In genomic region chr7:6530626-6531491, GRCh38 we compare ENCODE assay signal across 8 cellular contexts. TPM values are rescaled to one million over a fixed set of nuclear protein-coding genes. Genes with fewer than 3 reads are reported as not detected.
DNase-seq lines count a peak whose midpoint lies in the region; ATAC-seq and TF ChIP-seq lines count a peak whose summit lies in the region.

No MANE protein-coding gene starts in this region.

- H3K23ac ChIP-seq in H9 (ENCODE audit: insufficient read length, low read depth, low read length), result no peak overlapping the region

- H3K79me2 ChIP-seq in H9 (ENCODE audit: insufficient read depth, low read length) (no peaks in the 10 kb centered on the region), osteoblast (ENCODE audit: insufficient read depth, low read length) (no peaks in the 10 kb centered on the region)

- H4K5ac ChIP-seq in H9 (ENCODE audit: insufficient read length, low read depth, low read length), result no peak overlapping the region

- H2BK12ac ChIP-seq in H9 (ENCODE audit: insufficient read length, low read depth, low read length), result no peak overlapping the region

- H3K23me2 ChIP-seq in H9 (ENCODE audit: insufficient read length, low read depth, low read length, poor library complexity, severe bottlenecking), result peaks cover 16% of the 10 kb centered on the region

- no peak overlapping the region for H4K91ac ChIP-seq in H9 (ENCODE audit: insufficient read length, low read depth, low read length)

- no peak overlapping the region for H3K18ac ChIP-seq in H9 (ENCODE audit: insufficient read length, low read depth, low read length)

- no peak overlapping the region for H4K8ac ChIP-seq in H9 (replicated peaks; ENCODE audit: insufficient read length, low read depth, low read length)

- H2AK5ac ChIP-seq in H9 (ENCODE audit: insufficient read length, low read length), result no peak overlapping the region

- H3K27me3 Mint-ChIP-seq in H9 (ENCODE audit: low read depth), result peaks cover 92% of the 10 kb centered on the region
- H3K27me3 Mint-ChIP-seq in dendritic cell treated with granulocyte-macrophage colony-stimulating factor and Interleukin-4, amounts not matched to agents 40 ng/mL and 50 ng/mL, for 4 days, result peaks cover 87% of the 10 kb centered on the region

- DNase-seq in H9, result peak; percentile 76
- DNase-seq in osteoblast (ENCODE audit: insufficient read length, low spot score, missing footprints), result peak; percentile 73
- no peak for DNase-seq in vagina (ENCODE audit: extremely low spot score in 2 of 2)
- DNase-seq in kidney glomerular epithelial cell (lab: John Stamatoyannopoulos, UW), result no peak

- H3K4me2 ChIP-seq in BLaER1 (peak overlapping the region; percentile 98), H9 (ENCODE audit: insufficient read depth, insufficient read length, low read length) (peak overlapping the region; percentile 56), osteoblast (ENCODE audit: insufficient read depth, low read length) (peak overlapping the region; percentile 28)

- H3K14ac ChIP-seq in H9 (ENCODE audit: insufficient read depth, low read length), result no peak overlapping the region

- H2BK20ac ChIP-seq in H9 (ENCODE audit: low read depth, low read length, poor library complexity, severe bottlenecking), result no peak overlapping the region

- no peaks in the 10 kb centered on the region for H3K36me3 Mint-ChIP-seq in H9 (ENCODE audit: insufficient read depth in 1 of 3, low read depth in 3 of 3)
- no peaks in the 10 kb centered on the region for H3K36me3 Mint-ChIP-seq in dendritic cell treated with granulocyte-macrophage colony-stimulating factor and Interleukin-4, amounts not matched to agents 40 ng/mL and 50 ng/mL, for 4 days (ENCODE audit: low read depth)

- H3T11ph ChIP-seq in H9 (ENCODE audit: low read length), result no peak overlapping the region

- TF ChIP-seq CTCF in H9 (conservative IDR thresholded peaks at IDR 0.05) (no peak), osteoblast (IDR thresholded peaks at IDR 0.05; ENCODE audit: extremely low read depth, low read depth, low read length) (no peak), vagina (IDR thresholded peaks at IDR 0.05) (no peak)

- whole genome bisulfite sequencing in H9 (ENCODE audit: extremely low coverage, insufficient read length, low lambda C conversion rate), result no CpG with 5 or more reads among the region's 74 CpGs

- H3K9me3 ChIP-seq in BLaER1, result no peaks in the 10 kb centered on the region
- H3K9me3 ChIP-seq in H9 (ENCODE audit: control insufficient read depth, low read depth, low read length), result no peaks in the 10 kb centered on the region
- no peaks in the 10 kb centered on the region for H3K9me3 ChIP-seq in osteoblast (ENCODE audit: low read depth, low read length)
- no peaks in the 10 kb centered on the region for H3K9me3 ChIP-seq in vagina

- H2BK120ac ChIP-seq in H9 (ENCODE audit: low read depth, low read length, poor library complexity, severe bottlenecking), result no peak overlapping the region

- peak overlapping the region; percentile 75 to 90 for H3K4me3 Mint-ChIP-seq in H9
- H3K4me3 Mint-ChIP-seq in dendritic cell treated with granulocyte-macrophage colony-stimulating factor and Interleukin-4, amounts not matched to agents 40 ng/mL and 50 ng/mL, for 4 days, result peak overlapping the region; percentile 44

- no peak overlapping the region for H3K27ac Mint-ChIP-seq in H9
- no peak overlapping the region for H3K27ac Mint-ChIP-seq in dendritic cell treated with granulocyte-macrophage colony-stimulating factor and Interleukin-4, amounts not matched to agents 40 ng/mL and 50 ng/mL, for 4 days

- H2BK15ac ChIP-seq in H9 (ENCODE audit: low read depth, low read length), result no peak overlapping the region

- ATAC-seq in activated CD4-positive, CD25-positive, alpha-beta regulatory T cell treated with anti-CD3 and anti-CD28 coated beads, Interleukin-2, amount 50 U/mL, for 24 hours, result peak; percentile 45 to 60
- no peak for ATAC-seq in HG03439 (IDR thresholded peaks at IDR 0.05; ENCODE audit: unreplicated experiment)

- H3K36me3 ChIP-seq in BLaER1 (peaks cover 4% of the 10 kb centered on the region), osteoblast (ENCODE audit: insufficient read depth, low read length) (no peaks in the 10 kb centered on the region), vagina (no peaks in the 10 kb centered on the region)

- peaks cover 17 to 24% of the 10 kb centered on the region in 2 experiments for H3K4me1 Mint-ChIP-seq in H9
- H3K4me1 Mint-ChIP-seq in dendritic cell treated with granulocyte-macrophage colony-stimulating factor and Interleukin-4, amounts not matched to agents 40 ng/mL and 50 ng/mL, for 4 days (ENCODE audit: low read depth), result peaks cover 27% of the 10 kb centered on the region

- no peak overlapping the region for H3K4ac ChIP-seq in H9 (ENCODE audit: low read depth, low read length)

- intact Hi-C loops in dendritic cell treated with granulocyte-macrophage colony-stimulating factor and Interleukin-4, amounts not matched to agents 40 ng/mL and 50 ng/mL, for 4 days (cut with micrococcal nuclease), result no loop called here
- intact Hi-C loops in vagina (cut with DNase I), result no loop called here

- H3K27ac ChIP-seq in BLaER1, result peak overlapping the region; percentile 96
- no peak overlapping the region for H3K27ac ChIP-seq in H9 (ENCODE audit: insufficient read length, low read depth, low read length)
- H3K27ac ChIP-seq in osteoblast (ENCODE audit: low read depth, low read length), result no peak overlapping the region
- H3K27ac ChIP-seq in vagina, result no peak overlapping the region

- H3K9ac ChIP-seq in BLaER1, result peak overlapping the region; percentile 95
- no peak overlapping the region for H3K9ac ChIP-seq in H9 (ENCODE audit: extremely low read depth, insufficient read length, low read length)

- H3K9me3 Mint-ChIP-seq in H9, result no peaks in the 10 kb centered on the region
- H3K9me3 Mint-ChIP-seq in dendritic cell treated with granulocyte-macrophage colony-stimulating factor and Interleukin-4, amounts not matched to agents 40 ng/mL and 50 ng/mL, for 4 days, result no peaks in the 10 kb centered on the region

- H3K79me1 ChIP-seq in H9 (ENCODE audit: insufficient read depth, low read depth, low read length, poor library complexity, severe bottlenecking), result no peaks in the 10 kb centered on the region

- H3K4me3 ChIP-seq in BLaER1 (peak overlapping the region; percentile 94), osteoblast (ENCODE audit: insufficient read depth, low read length) (no peak overlapping the region), vagina (peak overlapping the region; percentile 27 to 33)

- no peak overlapping the region for H3K56ac ChIP-seq in H9 (ENCODE audit: insufficient read length, low read depth, low read length)

- H2BK5ac ChIP-seq in H9 (ENCODE audit: insufficient read length, low read length), result no peak overlapping the region

- H4K20me1 ChIP-seq in BLaER1 (peaks cover 45% of the 10 kb centered on the region), H9 (ENCODE audit: control insufficient read depth, insufficient read depth, insufficient read length) (no peaks in the 10 kb centered on the region), osteoblast (ENCODE audit: insufficient read depth, low read length) (no peaks in the 10 kb centered on the region)

- H3K4me1 ChIP-seq in BLaER1, result peaks cover 78% of the 10 kb centered on the region
- H3K4me1 ChIP-seq in H9 (ENCODE audit: insufficient read depth, low read length), result no peaks in the 10 kb centered on the region
- no peaks in the 10 kb centered on the region for H3K4me1 ChIP-seq in osteoblast (ENCODE audit: insufficient read depth, low read length)
- peaks cover 16% of the 10 kb centered on the region for H3K4me1 ChIP-seq in vagina

- no peak overlapping the region for H2AFZ ChIP-seq in H9 (ENCODE audit: low read length)
- no peak overlapping the region for H2AFZ ChIP-seq in osteoblast (ENCODE audit: low read length)

- TF ChIP-seq POLR2A in vagina (IDR thresholded peaks at IDR 0.05), result no peak

- H3K27me3 ChIP-seq in BLaER1 (no peaks in the 10 kb centered on the region), H9 (ENCODE audit: insufficient read depth, low read length) (peaks cover 4% of the 10 kb centered on the region; the same call in 1 of the 2 replicates), osteoblast (ENCODE audit: insufficient read depth, low read length) (peaks cover 61% of the 10 kb centered on the region), vagina (peaks cover 14% of the 10 kb centered on the region)

RNA-seq across cellular contexts. Expression of gene GRID2IP, which starts 20.4 kb away (rescaled TPM):
- total RNA-seq in H9 (2021) (1.7 TPM in 2 replicates), osteoblast (under 0.01 TPM in 1 of 2 replicates, not detected in the other), vagina (not detected)

RNA-seq across cellular contexts. Expression of gene ZDHHC4, which starts 46.4 kb away (rescaled TPM):
- total RNA-seq in H9 (2021) (58.9 and 62.0 TPM in 2 replicates), osteoblast (51.0 and 61.6 TPM in 2 replicates), vagina (36.3 TPM)

RNA-seq across cellular contexts. Expression of gene KDELR2, which starts 46.9 kb away (rescaled TPM):
- 86.5 and 91.8 TPM in 2 replicates for total RNA-seq in H9 (2021)
- 218 and 245 TPM in 2 replicates for total RNA-seq in osteoblast
- 68.8 TPM for total RNA-seq in vagina

RNA-seq across cellular contexts. Expression of gene INTS15, which starts 59.0 kb away (rescaled TPM):
- total RNA-seq in H9 (2021) (41.9 and 42.9 TPM in 2 replicates), osteoblast (11.9 and 13.0 TPM in 2 replicates), vagina (34.4 TPM)

Comparison
In these comparisons a context has a peak if more than half of its experiments do, and no peak if none do; other contexts are left out.
1. H3K4me2 ChIP-seq: peak in every context shown above with its lines; median percentile 98 in BLaER1; 56 in H9; 28 in osteoblast.
2. DNase-seq: peak in H9 (single experiment) and osteoblast (single experiment); none in vagina (0 of 2) and kidney glomerular epithelial cell (single experiment).